In the genomic region with DNA sequence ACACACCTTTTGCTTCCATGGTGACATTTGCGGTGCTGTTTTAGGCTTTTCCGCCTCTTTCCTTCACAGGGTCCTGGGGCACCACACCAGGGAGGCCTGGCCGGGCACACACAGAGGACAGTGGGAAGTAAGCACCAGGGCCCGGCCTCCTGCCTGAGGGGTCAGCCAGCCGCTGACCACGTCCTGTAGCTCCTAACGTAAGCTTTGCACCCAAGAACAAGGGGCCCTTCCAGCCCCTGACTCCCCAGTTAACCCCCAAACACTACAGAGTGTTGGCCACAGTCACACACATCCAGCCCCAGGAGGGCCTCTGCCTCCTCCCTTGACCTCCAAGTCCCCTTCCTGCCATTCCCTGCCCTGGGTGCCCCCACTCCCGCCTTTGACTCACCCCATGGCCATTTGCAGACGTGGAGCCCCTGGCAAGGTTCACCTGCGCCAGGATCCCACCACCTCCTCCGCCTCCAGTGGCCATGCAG, we compare ENCODE assay signal across 25 cellular contexts.
"Had no signal": no experiment of that assay in that cellular context is flagged by ENCODE, and none has a peak within 500 bp of the region (broad histone marks: within the 10 kb centered on the region; RNA-seq: fewer than 3 reads in every experiment).

No MANE protein-coding gene starts in this region.

- DNase-seq: activated B cell treated with CpG ODN at 0.5 μM for 24 hours; activated CD4-positive, alpha-beta memory T cell treated with anti-CD3 and anti-CD28 coated beads for 36 hours; activated CD4-positive, alpha-beta T cell treated with anti-CD3 and anti-CD28 coated beads, Interleukin-2, amount 10 ng/mL, durations not matched to agents 7 days and 5 days; activated CD8-positive, alpha-beta memory T cell treated with anti-CD3 and anti-CD28 coated beads for 24 hours; activated naive CD4-positive, alpha-beta T cell treated with anti-CD3 and anti-CD28 coated beads, Interleukin-2, amount 50 U/mL, for 16 hours; activated naive CD8-positive, alpha-beta T cell treated with anti-CD3 and anti-CD28 coated beads, Interleukin-2, amount 10 ng/mL, durations not matched to agents 7 days and 5 days; activated T-cell treated with anti-CD3 and anti-CD28 coated beads, Interleukin-2, amount 50 U/mL, for 72 hours; adrenal gland; anterior cingulate cortex; central memory CD4-positive, alpha-beta T cell; MM.1S; NCI-H1105 treated with DMSO at 0.1 percent for 48 hours; NCI-H146; NCI-H187 treated with DMSO at 0.1 percent for 48 hours; NCI-H2081 treated with DMSO at 0.1 percent for 48 hours; NCI-H446; NCI-H524; Peyer's patch; T-cell; T-helper 2 cell; T1000 had no signal

- H3K4me1 ChIP-seq: adrenal gland, breast epithelium, Peyer's patch had no signal

- H3K27me3 ChIP-seq: Peyer's patch had no signal

- H3K27ac ChIP-seq: adrenal gland, breast epithelium, Peyer's patch, RWPE1, SK-N-MC had no signal

- H3K9me3 ChIP-seq: adrenal gland, breast epithelium, Peyer's patch had no signal

- H3K4me3 ChIP-seq: adrenal gland, breast epithelium, Peyer's patch, SK-N-MC had no signal

- FAIRE-seq: TTC549 had no signal

- H3K36me3 ChIP-seq: adrenal gland, breast epithelium, Peyer's patch had no signal

- ATAC-seq: activated T-cell treated with anti-CD3 and anti-CD28 coated beads, Interleukin-2, amount 50 U/mL, for 72 hours; T-cell had no signal
